Comparison of ENCODE assay signal across 8 cellular contexts in the genomic region with DNA sequence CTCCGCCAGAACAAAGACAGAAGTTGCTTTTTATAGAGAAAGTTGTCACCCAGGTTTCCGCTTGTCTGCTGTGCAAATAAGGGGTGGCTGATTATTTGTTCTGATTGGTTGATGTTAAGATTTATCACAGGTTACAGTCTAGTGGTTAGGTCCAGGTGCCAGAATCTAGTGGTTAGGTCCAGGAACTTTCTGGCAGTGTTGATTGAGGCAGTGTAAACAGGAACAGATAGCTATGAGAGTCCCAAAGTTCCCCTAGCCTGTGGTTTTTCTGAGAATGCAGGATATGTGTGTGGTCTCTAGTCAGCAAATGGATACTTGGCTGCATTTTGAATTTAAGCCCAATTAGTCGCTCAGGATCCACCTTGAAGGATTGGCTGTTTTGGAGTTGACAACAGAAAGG.
DNase-seq lines count a peak whose midpoint lies in the region; ATAC-seq, FAIRE-seq and TF ChIP-seq lines count a peak whose summit lies in the region.

No MANE protein-coding gene starts in this region.

- H3K79me2 ChIP-seq in OCI-LY3 (ENCODE audit: low read length), result no peaks in the 10 kb centered on the region

- H3K36me3 Mint-ChIP-seq in HFFc6 (ENCODE audit: low read depth), result 0 out of 2 replicates have a peak, but pooled peaks cover 8% of the 10 kb centered on the region

- no peaks in the 10 kb centered on the region for H4K20me1 ChIP-seq in OCI-LY3 (ENCODE audit: insufficient read depth, low read length)

- peak; percentile 59 for DNase-seq in GM12865 (ENCODE audit: low read depth)
- DNase-seq in HFFc6, result peak; percentile 29
- peak; percentile 92 for DNase-seq in astrocyte of the cerebellum (ENCODE audit: low read depth)
- DNase-seq in pancreas, result peak in 1 of 6 donors; percentile 17
- DNase-seq in NCI-H2081 treated with DMSO at 0.1 percent for 48 hours (lab: John Stamatoyannopoulos, UW), result no peak
- DNase-seq in DMS79 treated with DMSO at 0.1 percent for 48 hours (lab: John Stamatoyannopoulos, UW), result no peak

- H3K4me1 ChIP-seq in OCI-LY3 (ENCODE audit: low read length) (peaks cover 8% of the 10 kb centered on the region), pancreas (peaks cover 0 to 3% (median 0%) of the 10 kb centered on the region in 3 donors)

- H3K4me3 ChIP-seq in GM12865 (ENCODE audit: low read depth, low read length), result no peak overlapping the region
- no peak overlapping the region for H3K4me3 ChIP-seq in OCI-LY3 (ENCODE audit: low read length)
- H3K4me3 ChIP-seq in astrocyte of the cerebellum (ENCODE audit: low read depth, low read length), result no peak overlapping the region
- no peak overlapping the region for H3K4me3 ChIP-seq in pancreas

- no peak overlapping the region for H3K4me2 ChIP-seq in OCI-LY3 (ENCODE audit: low read length)

- no peak overlapping the region for H3K27ac Mint-ChIP-seq in HFFc6

- peak in 3 of 4 donors; percentile 62 to 84 (median 75) for ATAC-seq in pancreas
- no peak for ATAC-seq in GM19328 (IDR thresholded peaks at IDR 0.05; ENCODE audit: unreplicated experiment)

- H3K27me3 ChIP-seq in OCI-LY3 (ENCODE audit: low read depth, low read length) (no peaks in the 10 kb centered on the region), pancreas (no peaks in the 10 kb centered on the region)

- H3K9me3 ChIP-seq in OCI-LY3 (ENCODE audit: insufficient read depth, low read length) (no peaks in the 10 kb centered on the region), pancreas (no peaks in the 10 kb centered on the region)

- peak overlapping the region; percentile 46; the same call in 1 of the 2 replicates for H2AFZ ChIP-seq in OCI-LY3 (ENCODE audit: low read depth, low read length)

- TF ChIP-seq CTCF in GM12865 (IDR thresholded peaks at IDR 0.05; ENCODE audit: insufficient read depth, low read depth, low read length, missing control alignments) (no peak), HFFc6 (IDR thresholded peaks at IDR 0.05) (no peak), OCI-LY3 (IDR thresholded peaks at IDR 0.05; ENCODE audit: low read depth, low read length) (no peak), astrocyte of the cerebellum (IDR thresholded peaks at IDR 0.05; ENCODE audit: low read depth, low read length, missing control alignments) (no peak), pancreas (IDR thresholded peaks at IDR 0.05) (no peak)

- H3K36me3 ChIP-seq in OCI-LY3 (replicated peaks; ENCODE audit: low read depth, low read length), result no peaks in the 10 kb centered on the region
- no peaks in the 10 kb centered on the region for H3K36me3 ChIP-seq in pancreas

- FAIRE-seq in pancreas (lab: Jason Lieb, UNC), result no peak

- H3K9ac ChIP-seq in OCI-LY3 (ENCODE audit: low read length), result no peak overlapping the region

- H3K4me1 Mint-ChIP-seq in HFFc6 (ENCODE audit: low read depth), result peaks cover 36% of the 10 kb centered on the region

- H3K27ac ChIP-seq in OCI-LY3 (ENCODE audit: low read length), result no peak overlapping the region
- H3K27ac ChIP-seq in pancreas, result no peak overlapping the region

- H3K9me3 Mint-ChIP-seq in HFFc6, result no peaks in the 10 kb centered on the region

- H3K27me3 Mint-ChIP-seq in HFFc6 (ENCODE audit: insufficient read depth), result no peaks in the 10 kb centered on the region; the same call in 1 of the 2 replicates

- intact Hi-C loops in pancreas (cut with DNase I), result no loop called here

- no peak overlapping the region for H3K4me3 Mint-ChIP-seq in HFFc6

- 25 to 27% methylated on average over 3 of the region's 3 CpGs for WGBS in pancreas, 2 donors

- in situ Hi-C loops in astrocyte of the cerebellum (cut with HindIII; ENCODE audit: low sequenced_read_pairs), result no loop called here

Comparison
In these comparisons a context has a peak if more than half of its experiments do, and no peak if none do; other contexts are left out.
1. DNase-seq: peak in GM12865 (single experiment), HFFc6 (single experiment) and astrocyte of the cerebellum (single experiment); none in NCI-H2081 treated with DMSO at 0.1 percent for 48 hours (single experiment) and DMS79 treated with DMSO at 0.1 percent for 48 hours (single experiment).